ENCODE assay signal across 8 cellular contexts in genomic region chr11:123454060-123454651, GRCh38. TPM values are rescaled to one million over a fixed set of nuclear protein-coding genes. Genes with fewer than 3 reads are reported as not detected.
A peak's percentile ranks its signal among the peaks of the same experiment; 100 is the strongest.
DNase-seq lines count a peak whose midpoint lies in the region; ATAC-seq and TF ChIP-seq lines count a peak whose summit lies in the region.

No MANE protein-coding gene starts in this region.

- H3K9me1 ChIP-seq in IMR-90 (ENCODE audit: insufficient read depth, low read length) = 0 out of 2 replicates have a peak, but pooled peaks cover 5% of the 10 kb centered on the region

- H3K9me3 ChIP-seq in IMR-90 (ENCODE audit: control insufficient read depth, insufficient read depth, low read length) (no peaks in the 10 kb centered on the region), esophagus muscularis mucosa (no peaks in the 10 kb centered on the region)

- no peak overlapping the region for H3K4me3 ChIP-seq in IMR-90 (ENCODE audit: insufficient read depth, low read depth, low read length)
- no peak overlapping the region for H3K4me3 ChIP-seq in esophagus muscularis mucosa

- no peaks in the 10 kb centered on the region for H4K20me1 ChIP-seq in IMR-90 (ENCODE audit: insufficient read depth, low read length)

- no TSS peak for BruUV-seq in IMR-90 (replicated peaks; lab: Mats Ljungman, UMichigan)

- intact Hi-C loops in IMR-90 (cut with micrococcal nuclease) = no loop called here
- intact Hi-C loops in esophagus muscularis mucosa (cut with DNase I) = no loop called here

- no peak overlapping the region for H2AK9ac ChIP-seq in IMR-90 (replicated peaks; ENCODE audit: low read depth, low read length, poor library complexity)

- TF ChIP-seq POLR2A in IMR-90 (IDR thresholded peaks at IDR 0.05; ENCODE audit: low read depth, low read length) (no peak), esophagus muscularis mucosa (IDR thresholded peaks at IDR 0.05; ENCODE audit: low read depth) (no peak)

- H3K56ac ChIP-seq in IMR-90 (ENCODE audit: extremely low read depth, insufficient read depth, low read length) = no peak overlapping the region

- H3K79me1 ChIP-seq in IMR-90 (ENCODE audit: low read depth in 1 of 2, low read length in 2 of 2) = peaks cover 16 to 52% of the 10 kb centered on the region in 2 experiments

- 85% methylated on average over 5 of the region's 7 CpGs; no CpG with 5 or more reads in 1 of the 2 experiments for WGBS in IMR-90 (ENCODE audit: extremely low coverage in 2 of 2, insufficient read length in 1 of 2), 2 experiments
- WGBS in esophagus muscularis mucosa = 83% methylated on average over 7 of the region's 7 CpGs

- no peak overlapping the region for H3K4ac ChIP-seq in IMR-90 (ENCODE audit: low read depth, low read length)

- no peak overlapping the region for H2BK5ac ChIP-seq in IMR-90 (ENCODE audit: low read depth, low read length, poor library complexity, severe bottlenecking)

- H3K23ac ChIP-seq in IMR-90 (ENCODE audit: low read depth, low read length) = no peak overlapping the region

- no peak overlapping the region for H3K9ac ChIP-seq in IMR-90 (ENCODE audit: low read depth, low read length)

- no peak overlapping the region for H2BK20ac ChIP-seq in IMR-90 (ENCODE audit: low read depth, low read length)

- CTCF ChIA-PET in IMR-90 (lab: Yijun Ruan, JAX) = no interaction called here

- H3K4me1 ChIP-seq in IMR-90 (ENCODE audit: control insufficient read depth, insufficient read depth, low read length) = peaks cover 7% of the 10 kb centered on the region; the same call in 1 of the 2 replicates
- peaks cover 0 to 8% (median 4%) of the 10 kb centered on the region in 4 donors for H3K4me1 ChIP-seq in esophagus muscularis mucosa

- no peak overlapping the region for H4K8ac ChIP-seq in IMR-90 (ENCODE audit: low read depth in 2 of 2, low read length in 2 of 2)

- H2AK5ac ChIP-seq in IMR-90 (ENCODE audit: low read depth, low read length) = no peak overlapping the region

- H2BK120ac ChIP-seq in IMR-90 (ENCODE audit: low read depth, low read length) = no peak overlapping the region

- dilution Hi-C loops in IMR-90 (cut with HindIII; ENCODE audit: low sequenced_read_pairs, unreplicated experiment) = no loop called here

- POLR2A ChIA-PET in IMR-90 (lab: Charles Lee; ENCODE audit: unreplicated experiment) = no interaction called here

- H3K36me3 ChIP-seq in IMR-90 (ENCODE audit: control insufficient read depth, insufficient read depth, low read length) (no peaks in the 10 kb centered on the region), esophagus muscularis mucosa (no peaks in the 10 kb centered on the region)

- TF ChIP-seq RAD21 in IMR-90 (IDR thresholded peaks at IDR 0.05; ENCODE audit: low read length) = no peak

- peak; percentile 61 for DNase-seq in IMR-90
- DNase-seq in T1000 (lab: John Stamatoyannopoulos, UW) = peak; percentile 67
- DNase-seq in stimulated activated CD4-positive, alpha-beta T cell treated with anti-CD3 and anti-CD28 coated beads, TNF-alpha, amount 100 ng/mL, for 48 hours (ENCODE audit: low read depth in 3 of 3) = peak; percentile 56 to 81 (median 59)
- DNase-seq in NCI-H510A (lab: John Stamatoyannopoulos, UW) = no peak
- DNase-seq in iPS-NIHi11 (ENCODE audit: low spot score) = no peak
- no peak for DNase-seq in esophagus muscularis mucosa (ENCODE audit: extremely low spot score)

- TF ChIP-seq CTCF in IMR-90 (conservative IDR thresholded peaks at IDR 0.05; ENCODE audit: low read depth, low read length) (no peak), esophagus muscularis mucosa (IDR thresholded peaks at IDR 0.05) (no peak)

- H3K18ac ChIP-seq in IMR-90 (ENCODE audit: low read depth, low read length) = no peak overlapping the region

- H3K27ac ChIP-seq in IMR-90 (ENCODE audit: insufficient read depth, low read length) (no peak overlapping the region), cingulate gyrus (ENCODE audit: low read depth, low read length) (peak overlapping the region; percentile 10), esophagus muscularis mucosa (replicated peaks in 1 of 4) (no peak overlapping the region)

- no peak overlapping the region for H3K14ac ChIP-seq in IMR-90 (replicated peaks; ENCODE audit: low read depth, low read length)

- H3K27me3 ChIP-seq in IMR-90 (ENCODE audit: control insufficient read depth, insufficient read depth, low read length) = no peaks in the 10 kb centered on the region
- no peaks in the 10 kb centered on the region for H3K27me3 ChIP-seq in esophagus muscularis mucosa

- in situ Hi-C loops in IMR-90 (cut with MboI; ENCODE audit: low sequenced_read_pairs) = no loop called here

- H2AFZ ChIP-seq in IMR-90 (replicated peaks; ENCODE audit: low read length, poor library complexity) = no peak overlapping the region

- H2BK15ac ChIP-seq in IMR-90 (ENCODE audit: low read depth, low read length) = no peak overlapping the region

- no peak for TF ChIP-seq EP300 in esophagus muscularis mucosa (IDR thresholded peaks at IDR 0.05)

- H4K91ac ChIP-seq in IMR-90 (ENCODE audit: insufficient read depth, low read depth, low read length) = no peak overlapping the region

- no peak overlapping the region for H4K5ac ChIP-seq in IMR-90 (ENCODE audit: low read depth, low read length)

- H3K4me2 ChIP-seq in IMR-90 (ENCODE audit: low read depth, low read length) = no peak overlapping the region

- no peak for ATAC-seq in IMR-90 (ENCODE audit: low read depth)
- no peak for ATAC-seq in HG03025 (IDR thresholded peaks at IDR 0.05; ENCODE audit: low FRiP score, unreplicated experiment)

TF ChIP-seq in IMR-90, 13 proteins besides CTCF, POLR2A, EP300 and RAD21:
- TF ChIP-seq NFE2L2 (IDR thresholded peaks at IDR 0.05; ENCODE audit: low read depth, low read length) = peak; percentile 79
- TF ChIP-seq FOS (IDR thresholded peaks at IDR 0.05; ENCODE audit: low read depth, low read length) = no peak
TF ChIP-seq in IMR-90: peak in this region for 1.

RNA-seq across cellular contexts. Expression of gene GRAMD1B, which starts 24.1 kb away (rescaled TPM):
- total RNA-seq in IMR-90 (2012; rRNA removed) = 6.1 and 7.2 TPM in 2 replicates
- polyA plus RNA-seq in IMR-90 (2012; rRNA removed) = 7.1 and 9.2 TPM in 2 replicates
- 3.9 and 6.4 TPM in 2 replicates for polyA plus RNA-seq in IMR-90 (2012; cell fraction: cytosol; rRNA removed)
- polyA plus RNA-seq in IMR-90 (2012; cell fraction: nucleus; rRNA removed; ENCODE audit: low replicate concordance) = 26.9 and 28.8 TPM in 2 replicates
- 1 to 10 TPM; 2.2 to 4.0 (median 3.5) TPM for total RNA-seq in esophagus muscularis mucosa

Comparison
In these comparisons a context has a peak if more than half of its experiments do, and no peak if none do; other contexts are left out.
1. DNase-seq: peak in IMR-90 (single experiment), T1000 (single experiment) and stimulated activated CD4-positive, alpha-beta T cell treated with anti-CD3 and anti-CD28 coated beads, TNF-alpha, amount 100 ng/mL, for 48 hours (3 of 3); none in NCI-H510A (single experiment), iPS-NIHi11 (single experiment) and esophagus muscularis mucosa (single experiment).